18 cellular contexts compared by ENCODE assay signal in genomic region chr12:120659151-120659525, GRCh38. TPM values are rescaled to one million over a fixed set of nuclear protein-coding genes. Genes with fewer than 3 reads are reported as not detected.
"Had no signal": no experiment of that assay in that cellular context is flagged by ENCODE, and none has a peak within 500 bp of the region (broad histone marks: within the 10 kb centered on the region; RNA-seq: fewer than 3 reads in every experiment).

No MANE protein-coding gene starts in this region.

- H3K4me3 ChIP-seq: breast epithelium, coronary artery, left lung, prostate gland, stomach, transverse colon had no signal

- H3K4me1 ChIP-seq: breast epithelium, prostate gland had no signal

- ATAC-seq: left lung; naive thymus-derived CD8-positive, alpha-beta T cell had no signal

- H3K9me3 ChIP-seq: breast epithelium, left lung, prostate gland, stomach, transverse colon had no signal

- H3K4me1 Mint-ChIP-seq: activated naive CD8-positive, alpha-beta T cell treated with anti-CD3 and anti-CD28 coated beads for 36 hours; central memory CD8-positive, alpha-beta T cell had no signal

- H3K27ac Mint-ChIP-seq: activated CD4-positive, alpha-beta memory T cell treated with anti-CD3 and anti-CD28 coated beads for 36 hours; activated naive CD8-positive, alpha-beta T cell treated with anti-CD3 and anti-CD28 coated beads for 36 hours had no signal

- DNase-seq: activated CD4-positive, alpha-beta memory T cell treated with anti-CD3 and anti-CD28 coated beads for 36 hours; activated CD4-positive, alpha-beta T cell treated with anti-CD3 and anti-CD28 coated beads for 48 hours; activated naive CD4-positive, alpha-beta T cell treated with Interleukin-2 at 50 U/mL for 16 hours; activated naive CD8-positive, alpha-beta T cell treated with anti-CD3 and anti-CD28 coated beads for 36 hours; activated T-cell treated with anti-CD3 and anti-CD28 coated beads, Interleukin-2, amount 50 U/mL, for 48 hours; naive thymus-derived CD8-positive, alpha-beta T cell; stimulated activated CD4-positive, alpha-beta T cell treated with anti-CD3 and anti-CD28 coated beads, Interleukin-4, amount 100 ng/mL, for 24 hours; stomach; T-helper 1 cell; transverse colon had no signal

- H3K36me3 ChIP-seq: breast epithelium, left lung, prostate gland, transverse colon had no signal

- H3K27me3 ChIP-seq: left lung, stomach, transverse colon had no signal

- H3K9me3 Mint-ChIP-seq: activated CD4-positive, alpha-beta memory T cell treated with anti-CD3 and anti-CD28 coated beads for 36 hours; activated naive CD8-positive, alpha-beta T cell treated with anti-CD3 and anti-CD28 coated beads for 36 hours; central memory CD8-positive, alpha-beta T cell; naive thymus-derived CD8-positive, alpha-beta T cell had no signal

- H3K27ac ChIP-seq: breast epithelium, coronary artery, left lung, prostate gland, stomach, transverse colon had no signal

- H3K36me3 Mint-ChIP-seq: activated CD4-positive, alpha-beta memory T cell treated with anti-CD3 and anti-CD28 coated beads for 36 hours; activated naive CD8-positive, alpha-beta T cell treated with anti-CD3 and anti-CD28 coated beads for 36 hours; naive thymus-derived CD8-positive, alpha-beta T cell had no signal

- H3K4me3 Mint-ChIP-seq: activated CD4-positive, alpha-beta memory T cell treated with anti-CD3 and anti-CD28 coated beads for 36 hours; activated naive CD8-positive, alpha-beta T cell treated with anti-CD3 and anti-CD28 coated beads for 36 hours; central memory CD8-positive, alpha-beta T cell; naive thymus-derived CD8-positive, alpha-beta T cell had no signal

RNA-seq across cellular contexts. Expression of gene CABP1, which starts 18.7 kb away (rescaled TPM):
- total RNA-seq: fibroblast of villous mesenchyme, lung microvascular endothelial cell, osteocyte had no signal
- polyA plus RNA-seq: naive thymus-derived CD8-positive, alpha-beta T cell had no signal
